ENCODE assay signal across 17 cellular contexts in genomic region chr11:373716-374551, GRCh38.
DNase-seq lines count a peak whose midpoint lies in the region.
"Had no signal": no experiment of that assay in that cellular context is flagged by ENCODE, and none has a peak within 500 bp of the region (broad histone marks: within the 10 kb centered on the region; RNA-seq: fewer than 3 reads in every experiment).

No MANE protein-coding gene starts in this region.

- no peaks in the 10 kb centered on the region for H3K36me3 Mint-ChIP-seq in activated naive CD4-positive, alpha-beta T cell treated with anti-CD3 and anti-CD28 coated beads, Interleukin-2, amount 50 U/mL, for 24 hours

- H3K9me3 Mint-ChIP-seq in activated naive CD4-positive, alpha-beta T cell treated with anti-CD3 and anti-CD28 coated beads, Interleukin-2, amount 50 U/mL, for 24 hours = no peaks in the 10 kb centered on the region

- peak overlapping the region; percentile 59 for H3K27ac Mint-ChIP-seq in activated naive CD4-positive, alpha-beta T cell treated with anti-CD3 and anti-CD28 coated beads, Interleukin-2, amount 50 U/mL, for 24 hours

- no peak overlapping the region for H3K4me3 Mint-ChIP-seq in activated naive CD4-positive, alpha-beta T cell treated with anti-CD3 and anti-CD28 coated beads, Interleukin-2, amount 50 U/mL, for 24 hours

- H3K4me1 Mint-ChIP-seq in activated naive CD4-positive, alpha-beta T cell treated with anti-CD3 and anti-CD28 coated beads, Interleukin-2, amount 50 U/mL, for 24 hours = peaks cover 3% of the 10 kb centered on the region

- H3K27me3 Mint-ChIP-seq in activated naive CD4-positive, alpha-beta T cell treated with anti-CD3 and anti-CD28 coated beads, Interleukin-2, amount 50 U/mL, for 24 hours = peaks cover 4% of the 10 kb centered on the region

- DNase-seq in activated naive CD4-positive, alpha-beta T cell treated with anti-CD3 and anti-CD28 coated beads, Interleukin-2, amount 50 U/mL, for 16 hours = no peak
- DNase-seq in astrocyte of the hippocampus (ENCODE audit: low read depth, low spot score) (peak; percentile 44), midbrain (lab: John Stamatoyannopoulos, UW) (peak; percentile 47), superior temporal gyrus (ENCODE audit: extremely low spot score) (peak; percentile 73), hepatic stellate cell (ENCODE audit: low spot score) (no peak), NCI-H446 (lab: John Stamatoyannopoulos, UW) (no peak), NOMO-1 (lab: John Stamatoyannopoulos, UW; ENCODE audit: unreplicated experiment in 2 of 2) (no peak)
- DNase-seq: activated naive CD4-positive, alpha-beta T cell treated with Interleukin-2 at 50 U/mL for 16 hours; cerebellar nuclear complex; HCEC 1CT; left ventricle myocardium inferior; NCI-H146; NCI-H510A treated with DMSO at 0.1 percent for 48 hours; Peyer's patch; small intestine; testis had no signal

Comparison
In these comparisons a context has a peak if more than half of its experiments do, and no peak if none do; other contexts are left out.
1. DNase-seq: peak in astrocyte of the hippocampus (single experiment), midbrain (single experiment) and superior temporal gyrus (single experiment); none in activated naive CD4-positive, alpha-beta T cell treated with anti-CD3 and anti-CD28 coated beads, Interleukin-2, amount 50 U/mL, for 16 hours (single experiment), hepatic stellate cell (single experiment), NCI-H446 (0 of 2) and NOMO-1 (0 of 2).